Comparison of ENCODE assay signal across 25 cellular contexts in the genomic region with DNA sequence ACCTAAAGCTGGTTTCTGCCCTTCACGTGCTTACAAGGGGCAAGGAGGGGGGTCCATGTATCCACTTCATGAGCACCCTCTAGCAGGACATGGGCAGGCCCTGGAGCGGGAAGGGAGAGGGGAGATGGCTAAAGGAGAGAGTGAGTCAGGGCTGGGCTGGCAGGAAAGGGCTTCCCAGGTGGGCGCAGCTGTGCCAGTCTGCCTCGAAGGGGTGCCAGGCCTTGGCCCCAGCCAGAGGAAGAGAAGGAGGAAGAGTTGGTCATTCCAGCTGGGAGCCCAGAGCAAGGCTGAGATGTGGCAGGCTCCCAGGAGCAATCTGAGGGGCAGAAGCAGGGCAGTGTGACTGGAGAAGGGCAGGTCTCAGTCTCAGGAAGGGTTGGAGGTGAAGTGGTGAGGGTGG. TPM values are rescaled to one million over a fixed set of nuclear protein-coding genes. Genes with fewer than 3 reads are reported as not detected.
DNase-seq lines count a peak whose midpoint lies in the region; ATAC-seq and TF ChIP-seq lines count a peak whose summit lies in the region.
"Had no signal": no experiment of that assay in that cellular context is flagged by ENCODE, and none has a peak within 500 bp of the region (broad histone marks: within the 10 kb centered on the region; RNA-seq: fewer than 3 reads in every experiment).

No MANE protein-coding gene starts in this region.

- intact Hi-C loops in CD4-positive, alpha-beta T cell (cut with DNase I, micrococcal nuclease), result no loop called here

- H3K9me2 ChIP-seq in GM23248 (ENCODE audit: insufficient read depth), result no peaks in the 10 kb centered on the region

- ATAC-seq in CD4-positive, alpha-beta T cell (ENCODE audit: poor library complexity), result no peak
- ATAC-seq in HG03159 (IDR thresholded peaks at IDR 0.05; ENCODE audit: unreplicated experiment), result no peak
- ATAC-seq: activated CD4-positive, CD25-positive, alpha-beta regulatory T cell treated with anti-CD3 and anti-CD28 coated beads, Interleukin-2, amount 50 U/mL, for 24 hours had no signal

- H3K79me2 ChIP-seq in GM23248 (ENCODE audit: insufficient read depth), result no peaks in the 10 kb centered on the region

- H3K9ac ChIP-seq in GM23248, result no peak overlapping the region

- H3K4me3 Mint-ChIP-seq in CD4-positive, alpha-beta T cell, result no peak overlapping the region
- no peak overlapping the region for H3K4me3 Mint-ChIP-seq in activated CD4-positive, alpha-beta memory T cell treated with anti-CD3 and anti-CD28 coated beads, Interleukin-2, amount 10 ng/mL, durations not matched to agents 7 days and 5 days
- H3K4me3 Mint-ChIP-seq in nephron progenitor cell, result no peak overlapping the region
- H3K4me3 Mint-ChIP-seq: B cell had no signal

- H3K27ac Mint-ChIP-seq in CD4-positive, alpha-beta T cell, result peak overlapping the region; percentile 69
- peak overlapping the region; percentile 71 for H3K27ac Mint-ChIP-seq in activated CD4-positive, alpha-beta memory T cell treated with anti-CD3 and anti-CD28 coated beads, Interleukin-2, amount 10 ng/mL, durations not matched to agents 7 days and 5 days
- H3K27ac Mint-ChIP-seq in nephron progenitor cell, result peak overlapping the region; percentile 70
- H3K27ac Mint-ChIP-seq: B cell had no signal

- no peaks in the 10 kb centered on the region for H4K20me1 ChIP-seq in GM23248 (ENCODE audit: insufficient read depth)

- no peaks in the 10 kb centered on the region for H3K9me3 ChIP-seq in CD4-positive, alpha-beta T cell (ENCODE audit: control insufficient read depth, low read length)
- no peaks in the 10 kb centered on the region for H3K9me3 ChIP-seq in GM23248 (ENCODE audit: low read depth)
- H3K9me3 ChIP-seq: Caco-2, left ventricle myocardium inferior, SJCRH30, thyroid gland had no signal

- CTCF ChIA-PET in CD4-positive, alpha-beta T cell (lab: Charles Lee), result interaction anchor here (1.5 kb wide), 1 partner anchor 7 kb away, joined by 4 read pairs; no protein-coding TSS in a partner anchor
- CTCF ChIA-PET in activated CD4-positive, alpha-beta memory T cell treated with anti-CD3 and anti-CD28 coated beads, Interleukin-2, amount 10 ng/mL, durations not matched to agents 7 days and 5 days (lab: Charles Lee), result interaction anchor here (1.1 kb wide), 1 partner anchor 17 kb away, joined by 4 read pairs; no protein-coding TSS in a partner anchor

- TF ChIP-seq CTCF in CD4-positive, alpha-beta T cell (IDR thresholded peaks at IDR 0.05), result no peak
- TF ChIP-seq CTCF in nephron progenitor cell (IDR thresholded peaks at IDR 0.05), result no peak

- in situ Hi-C loops in GM23248 (cut with MboI), result no loop called here

- POLR2A ChIA-PET in CD4-positive, alpha-beta T cell (lab: Charles Lee), result interaction anchor here (1.1 kb wide), 1 partner anchor 24 kb away, joined by 3 read pairs; no protein-coding TSS in a partner anchor
- POLR2A ChIA-PET in activated CD4-positive, alpha-beta memory T cell treated with anti-CD3 and anti-CD28 coated beads, Interleukin-2, amount 10 ng/mL, durations not matched to agents 7 days and 5 days (lab: Charles Lee), result interaction anchor here (0.9 to 1.9 kb wide), 9 partner anchors 8 to 172 kb away, joined by 3 to 7 read pairs (median 3); a partner anchor contains a TSS

- H3K4me1 Mint-ChIP-seq in CD4-positive, alpha-beta T cell (ENCODE audit: low read depth), result peaks cover 70% of the 10 kb centered on the region
- peaks cover 55% of the 10 kb centered on the region for H3K4me1 Mint-ChIP-seq in activated CD4-positive, alpha-beta memory T cell treated with anti-CD3 and anti-CD28 coated beads, Interleukin-2, amount 10 ng/mL, durations not matched to agents 7 days and 5 days
- H3K4me1 Mint-ChIP-seq in nephron progenitor cell, result peaks cover 11% of the 10 kb centered on the region

- no peaks in the 10 kb centered on the region for H3K27me3 ChIP-seq in CD4-positive, alpha-beta T cell (ENCODE audit: control insufficient read depth, insufficient read depth, low read length)
- H3K27me3 ChIP-seq in GM23248 (replicated peaks; ENCODE audit: insufficient read depth), result no peaks in the 10 kb centered on the region
- H3K27me3 ChIP-seq: SJCRH30, thyroid gland had no signal

- no peak overlapping the region for H2AFZ ChIP-seq in GM23248

- no peak overlapping the region for H3K4me2 ChIP-seq in GM23248 (ENCODE audit: unreplicated experiment)

- WGBS in GM23248 (ENCODE audit: low coverage in 1 of 2, low lambda C conversion rate in 2 of 2, missing lambda C conversion rate in 2 of 2), 2 experiments, result 91 to 97% methylated on average over 4 of the region's 4 CpGs

- no peaks in the 10 kb centered on the region for H3K36me3 ChIP-seq in GM23248 (ENCODE audit: low read depth)
- H3K36me3 ChIP-seq: left ventricle myocardium inferior, SJCRH30, thyroid gland had no signal

- no peak overlapping the region for H3K4me3 ChIP-seq in GM23248
- H3K4me3 ChIP-seq: left ventricle myocardium inferior, SJCRH30, thyroid gland had no signal

- no peaks in the 10 kb centered on the region for H3F3A ChIP-seq in GM23248 (ENCODE audit: insufficient read depth)

- no peaks in the 10 kb centered on the region for H3K4me1 ChIP-seq in GM23248 (ENCODE audit: insufficient read depth)
- H3K4me1 ChIP-seq: left ventricle myocardium inferior, SJCRH30 had no signal

- peak; percentile 42 for DNase-seq in activated CD8-positive, alpha-beta memory T cell treated with anti-CD3 and anti-CD28 coated beads, Interleukin-2, amount 50 U/mL, for 48 hours
- no peak for DNase-seq in activated CD8-positive, alpha-beta memory T cell treated with anti-CD3 and anti-CD28 coated beads, Interleukin-2, amount 50 U/mL, for 4 hours
- no peak for DNase-seq in CD4-positive, alpha-beta T cell
- no peak for DNase-seq in activated CD4-positive, alpha-beta memory T cell treated with anti-CD3 and anti-CD28 coated beads, Interleukin-2, amount 10 ng/mL, durations not matched to agents 7 days and 5 days
- DNase-seq in nephron progenitor cell (no peak), GM23248 (no peak)
- DNase-seq: Caco-2; DMS79; effector CD4-positive, alpha-beta T cell; GF-D8; glutamatergic neuron; HCEC 1CT; left ventricle myocardium inferior; mesendoderm; NCI-H1417; NCI-H2029 treated with DMSO at 0.1 percent for 48 hours; NCI-H2227 treated with DMSO at 0.1 percent for 48 hours; NCI-H69; occipital lobe; SJCRH30; stimulated activated naive CD4-positive, alpha-beta T cell treated with Interleukin-2 at 50 U/mL for 16 hours; thyroid gland had no signal

- H3K36me3 Mint-ChIP-seq in CD4-positive, alpha-beta T cell (ENCODE audit: low read depth), result peaks cover 82% of the 10 kb centered on the region
- H3K36me3 Mint-ChIP-seq in activated CD4-positive, alpha-beta memory T cell treated with anti-CD3 and anti-CD28 coated beads, Interleukin-2, amount 10 ng/mL, durations not matched to agents 7 days and 5 days (ENCODE audit: low read depth), result peaks cover 82% of the 10 kb centered on the region
- no peaks in the 10 kb centered on the region for H3K36me3 Mint-ChIP-seq in nephron progenitor cell (ENCODE audit: low read depth)

- H3K27me3 Mint-ChIP-seq in CD4-positive, alpha-beta T cell, result no peaks in the 10 kb centered on the region
- no peaks in the 10 kb centered on the region for H3K27me3 Mint-ChIP-seq in activated CD4-positive, alpha-beta memory T cell treated with anti-CD3 and anti-CD28 coated beads, Interleukin-2, amount 10 ng/mL, durations not matched to agents 7 days and 5 days
- H3K27me3 Mint-ChIP-seq in nephron progenitor cell (ENCODE audit: low read depth, poor library complexity), result peaks cover 31% of the 10 kb centered on the region
- H3K27me3 Mint-ChIP-seq: B cell had no signal

- no peak overlapping the region for H3K27ac ChIP-seq in CD4-positive, alpha-beta T cell (ENCODE audit: low read depth, low read length)
- no peak overlapping the region for H3K27ac ChIP-seq in GM23248
- H3K27ac ChIP-seq: left ventricle myocardium inferior, SJCRH30, thyroid gland had no signal

- H3K9me3 Mint-ChIP-seq in CD4-positive, alpha-beta T cell, result no peaks in the 10 kb centered on the region
- no peaks in the 10 kb centered on the region for H3K9me3 Mint-ChIP-seq in activated CD4-positive, alpha-beta memory T cell treated with anti-CD3 and anti-CD28 coated beads, Interleukin-2, amount 10 ng/mL, durations not matched to agents 7 days and 5 days
- H3K9me3 Mint-ChIP-seq in nephron progenitor cell, result no peaks in the 10 kb centered on the region

RNA-seq across cellular contexts. Expression of a gene that starts 24.7 kb away (rescaled TPM):
- 10 to 100 TPM; 23.5 to 23.6 TPM for total RNA-seq in CD4-positive, alpha-beta T cell
- total RNA-seq in activated CD4-positive, alpha-beta memory T cell treated with anti-CD3 and anti-CD28 coated beads, Interleukin-2, amount 10 ng/mL, durations not matched to agents 7 days and 5 days, result 100 to 1,000 TPM in 1 of 2 experiments, 10 to 100 TPM in 1; 99.4 to 101 TPM
- 2.7 and 6.4 TPM in 2 replicates for total RNA-seq in GM23248 (2014; rRNA removed; shearing (Covaris generic))
- polyA plus RNA-seq in GM23248 (2016; fragmentation: Nextera tagmentation; extraction: Ambion mirVana), result 7.8 and 8.0 TPM in 2 replicates

RNA-seq across cellular contexts. Expression of a gene that starts 37.8 kb away (rescaled TPM):
- total RNA-seq in CD4-positive, alpha-beta T cell, result 10 to 100 TPM; 70.5 to 74.0 TPM
- total RNA-seq in activated CD4-positive, alpha-beta memory T cell treated with anti-CD3 and anti-CD28 coated beads, Interleukin-2, amount 10 ng/mL, durations not matched to agents 7 days and 5 days, result 10 to 100 TPM; 46.1 to 47.3 TPM
- 60.3 and 80.8 TPM in 2 replicates for total RNA-seq in GM23248 (2014; rRNA removed; shearing (Covaris generic))
- 128 and 133 TPM in 2 replicates for polyA plus RNA-seq in GM23248 (2016; fragmentation: Nextera tagmentation; extraction: Ambion mirVana)

Comparison
In these comparisons a context has a peak if more than half of its experiments do, and no peak if none do; other contexts are left out.
1. RNA of a gene that starts 24.7 kb away (total RNA-seq): 99.4 to 101 TPM in activated CD4-positive, alpha-beta memory T cell treated with anti-CD3 and anti-CD28 coated beads, Interleukin-2, amount 10 ng/mL, durations not matched to agents 7 days and 5 days; 23.5 to 23.6 TPM in CD4-positive, alpha-beta T cell and 2.7 to 6.4 TPM in GM23248; every median in the first group is over 4 times any median in the second.
2. Peak in every context shown above with its lines, with median percentiles within 50 percentile points of each other: H3K27ac Mint-ChIP-seq.